In the genomic region with DNA sequence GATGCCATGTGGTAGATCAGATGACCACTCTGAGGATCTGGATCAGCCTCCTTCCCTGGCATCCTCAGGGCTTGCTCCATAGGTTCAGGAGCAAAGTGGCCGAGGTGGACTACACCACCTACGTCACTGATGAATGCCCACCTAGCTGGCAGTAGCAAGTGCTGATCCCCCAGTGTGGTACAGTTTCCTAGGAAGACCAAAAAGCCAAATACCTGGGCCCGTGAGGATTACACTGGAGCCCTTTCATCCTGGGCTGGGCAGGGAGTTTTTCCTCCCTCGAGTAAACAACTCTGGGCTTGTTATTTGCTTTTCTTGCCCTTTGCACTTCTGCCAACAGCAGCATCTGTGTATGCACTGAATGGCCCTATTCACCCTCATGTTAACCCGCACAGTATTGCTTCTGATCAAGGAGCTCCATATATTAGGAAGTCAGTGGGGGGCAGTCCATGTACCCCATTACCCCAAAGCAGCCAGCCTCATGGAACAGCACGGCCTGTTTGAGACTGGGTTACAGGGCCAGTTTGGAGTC, we compare ENCODE assay signal across 1 cellular context.
TF ChIP-seq lines count a peak whose summit lies in the region.

No MANE protein-coding gene starts in this region.

TF ChIP-seq in HepG2, 621 proteins besides CTCF, POLR2A, EP300 and RAD21 (continued from another document and continues in another):
- TF ChIP-seq, protein P1, sequence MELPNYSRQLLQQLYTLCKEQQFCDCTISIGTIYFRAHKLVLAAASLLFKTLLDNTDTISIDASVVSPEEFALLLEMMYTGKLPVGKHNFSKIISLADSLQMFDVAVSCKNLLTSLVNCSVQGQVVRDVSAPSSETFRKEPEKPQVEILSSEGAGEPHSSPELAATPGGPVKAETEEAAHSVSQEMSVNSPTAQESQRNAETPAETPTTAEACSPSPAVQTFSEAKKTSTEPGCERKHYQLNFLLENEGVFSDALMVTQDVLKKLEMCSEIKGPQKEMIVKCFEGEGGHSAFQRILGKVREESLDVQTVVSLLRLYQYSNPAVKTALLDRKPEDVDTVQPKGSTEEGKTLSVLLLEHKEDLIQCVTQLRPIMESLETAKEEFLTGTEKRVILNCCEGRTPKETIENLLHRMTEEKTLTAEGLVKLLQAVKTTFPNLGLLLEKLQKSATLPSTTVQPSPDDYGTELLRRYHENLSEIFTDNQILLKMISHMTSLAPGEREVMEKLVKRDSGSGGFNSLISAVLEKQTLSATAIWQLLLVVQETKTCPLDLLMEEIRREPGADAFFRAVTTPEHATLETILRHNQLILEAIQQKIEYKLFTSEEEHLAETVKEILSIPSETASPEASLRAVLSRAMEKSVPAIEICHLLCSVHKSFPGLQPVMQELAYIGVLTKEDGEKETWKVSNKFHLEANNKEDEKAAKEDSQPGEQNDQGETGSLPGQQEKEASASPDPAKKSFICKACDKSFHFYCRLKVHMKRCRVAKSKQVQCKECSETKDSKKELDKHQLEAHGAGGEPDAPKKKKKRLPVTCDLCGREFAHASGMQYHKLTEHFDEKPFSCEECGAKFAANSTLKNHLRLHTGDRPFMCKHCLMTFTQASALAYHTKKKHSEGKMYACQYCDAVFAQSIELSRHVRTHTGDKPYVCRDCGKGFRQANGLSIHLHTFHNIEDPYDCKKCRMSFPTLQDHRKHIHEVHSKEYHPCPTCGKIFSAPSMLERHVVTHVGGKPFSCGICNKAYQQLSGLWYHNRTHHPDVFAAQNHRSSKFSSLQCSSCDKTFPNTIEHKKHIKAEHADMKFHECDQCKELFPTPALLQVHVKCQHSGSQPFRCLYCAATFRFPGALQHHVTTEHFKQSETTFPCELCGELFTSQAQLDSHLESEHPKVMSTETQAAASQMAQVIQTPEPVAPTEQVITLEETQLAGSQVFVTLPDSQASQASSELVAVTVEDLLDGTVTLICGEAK (IDR thresholded peaks at IDR 0.05) = no peak
- TF ChIP-seq, protein P1 (CRISPR knock-in tag; IDR thresholded peaks at IDR 0.05) = no peak; the same call in 1 of the 2 replicates
- peak; percentile 93 for TF ChIP-seq TBX3 (IDR thresholded peaks at IDR 0.05; ENCODE audit: borderline replicate concordance)
- TF ChIP-seq, protein P2, sequence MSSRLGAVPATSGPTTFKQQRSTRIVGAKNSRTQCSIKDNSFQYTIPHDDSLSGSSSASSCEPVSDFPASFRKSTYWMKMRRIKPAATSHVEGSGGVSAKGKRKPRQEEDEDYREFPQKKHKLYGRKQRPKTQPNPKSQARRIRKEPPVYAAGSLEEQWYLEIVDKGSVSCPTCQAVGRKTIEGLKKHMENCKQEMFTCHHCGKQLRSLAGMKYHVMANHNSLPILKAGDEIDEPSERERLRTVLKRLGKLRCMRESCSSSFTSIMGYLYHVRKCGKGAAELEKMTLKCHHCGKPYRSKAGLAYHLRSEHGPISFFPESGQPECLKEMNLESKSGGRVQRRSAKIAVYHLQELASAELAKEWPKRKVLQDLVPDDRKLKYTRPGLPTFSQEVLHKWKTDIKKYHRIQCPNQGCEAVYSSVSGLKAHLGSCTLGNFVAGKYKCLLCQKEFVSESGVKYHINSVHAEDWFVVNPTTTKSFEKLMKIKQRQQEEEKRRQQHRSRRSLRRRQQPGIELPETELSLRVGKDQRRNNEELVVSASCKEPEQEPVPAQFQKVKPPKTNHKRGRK (CRISPR knock-in tag; IDR thresholded peaks at IDR 0.05) = no peak; the same call in 1 of the 2 replicates
- TF ChIP-seq HDAC6 (IDR thresholded peaks at IDR 0.05; ENCODE audit: low read depth, low read length) = no peak
- TF ChIP-seq, protein P3, sequence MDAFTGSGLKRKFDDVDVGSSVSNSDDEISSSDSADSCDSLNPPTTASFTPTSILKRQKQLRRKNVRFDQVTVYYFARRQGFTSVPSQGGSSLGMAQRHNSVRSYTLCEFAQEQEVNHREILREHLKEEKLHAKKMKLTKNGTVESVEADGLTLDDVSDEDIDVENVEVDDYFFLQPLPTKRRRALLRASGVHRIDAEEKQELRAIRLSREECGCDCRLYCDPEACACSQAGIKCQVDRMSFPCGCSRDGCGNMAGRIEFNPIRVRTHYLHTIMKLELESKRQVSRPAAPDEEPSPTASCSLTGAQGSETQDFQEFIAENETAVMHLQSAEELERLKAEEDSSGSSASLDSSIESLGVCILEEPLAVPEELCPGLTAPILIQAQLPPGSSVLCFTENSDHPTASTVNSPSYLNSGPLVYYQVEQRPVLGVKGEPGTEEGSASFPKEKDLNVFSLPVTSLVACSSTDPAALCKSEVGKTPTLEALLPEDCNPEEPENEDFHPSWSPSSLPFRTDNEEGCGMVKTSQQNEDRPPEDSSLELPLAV (CRISPR knock-in tag; conservative IDR thresholded peaks at IDR 0.05; ENCODE audit: low read depth) = no peak
- no peak; the same call in 1 of the 2 replicates for TF ChIP-seq KAT7 (CRISPR knock-in tag; IDR thresholded peaks at IDR 0.05; ENCODE audit: borderline replicate concordance)
- TF ChIP-seq MAF1 (CRISPR knock-in tag; IDR thresholded peaks at IDR 0.05; ENCODE audit: borderline replicate concordance) = no peak
- no peak for TF ChIP-seq ZFP1 (CRISPR knock-in tag; IDR thresholded peaks at IDR 0.05)
- TF ChIP-seq KLF15 (CRISPR knock-in tag; IDR thresholded peaks at IDR 0.05; ENCODE audit: borderline replicate concordance) = no peak
- TF ChIP-seq NCOA5 (CRISPR knock-in tag; IDR thresholded peaks at IDR 0.05) = no peak
- TF ChIP-seq TOPORS (CRISPR knock-in tag; IDR thresholded peaks at IDR 0.05) = no peak
- TF ChIP-seq ZNF775 (CRISPR knock-in tag; IDR thresholded peaks at IDR 0.05; ENCODE audit: borderline replicate concordance) = no peak
- TF ChIP-seq JDP2 (CRISPR knock-in tag; IDR thresholded peaks at IDR 0.05; ENCODE audit: borderline replicate concordance) = no peak
- TF ChIP-seq, protein P4, sequence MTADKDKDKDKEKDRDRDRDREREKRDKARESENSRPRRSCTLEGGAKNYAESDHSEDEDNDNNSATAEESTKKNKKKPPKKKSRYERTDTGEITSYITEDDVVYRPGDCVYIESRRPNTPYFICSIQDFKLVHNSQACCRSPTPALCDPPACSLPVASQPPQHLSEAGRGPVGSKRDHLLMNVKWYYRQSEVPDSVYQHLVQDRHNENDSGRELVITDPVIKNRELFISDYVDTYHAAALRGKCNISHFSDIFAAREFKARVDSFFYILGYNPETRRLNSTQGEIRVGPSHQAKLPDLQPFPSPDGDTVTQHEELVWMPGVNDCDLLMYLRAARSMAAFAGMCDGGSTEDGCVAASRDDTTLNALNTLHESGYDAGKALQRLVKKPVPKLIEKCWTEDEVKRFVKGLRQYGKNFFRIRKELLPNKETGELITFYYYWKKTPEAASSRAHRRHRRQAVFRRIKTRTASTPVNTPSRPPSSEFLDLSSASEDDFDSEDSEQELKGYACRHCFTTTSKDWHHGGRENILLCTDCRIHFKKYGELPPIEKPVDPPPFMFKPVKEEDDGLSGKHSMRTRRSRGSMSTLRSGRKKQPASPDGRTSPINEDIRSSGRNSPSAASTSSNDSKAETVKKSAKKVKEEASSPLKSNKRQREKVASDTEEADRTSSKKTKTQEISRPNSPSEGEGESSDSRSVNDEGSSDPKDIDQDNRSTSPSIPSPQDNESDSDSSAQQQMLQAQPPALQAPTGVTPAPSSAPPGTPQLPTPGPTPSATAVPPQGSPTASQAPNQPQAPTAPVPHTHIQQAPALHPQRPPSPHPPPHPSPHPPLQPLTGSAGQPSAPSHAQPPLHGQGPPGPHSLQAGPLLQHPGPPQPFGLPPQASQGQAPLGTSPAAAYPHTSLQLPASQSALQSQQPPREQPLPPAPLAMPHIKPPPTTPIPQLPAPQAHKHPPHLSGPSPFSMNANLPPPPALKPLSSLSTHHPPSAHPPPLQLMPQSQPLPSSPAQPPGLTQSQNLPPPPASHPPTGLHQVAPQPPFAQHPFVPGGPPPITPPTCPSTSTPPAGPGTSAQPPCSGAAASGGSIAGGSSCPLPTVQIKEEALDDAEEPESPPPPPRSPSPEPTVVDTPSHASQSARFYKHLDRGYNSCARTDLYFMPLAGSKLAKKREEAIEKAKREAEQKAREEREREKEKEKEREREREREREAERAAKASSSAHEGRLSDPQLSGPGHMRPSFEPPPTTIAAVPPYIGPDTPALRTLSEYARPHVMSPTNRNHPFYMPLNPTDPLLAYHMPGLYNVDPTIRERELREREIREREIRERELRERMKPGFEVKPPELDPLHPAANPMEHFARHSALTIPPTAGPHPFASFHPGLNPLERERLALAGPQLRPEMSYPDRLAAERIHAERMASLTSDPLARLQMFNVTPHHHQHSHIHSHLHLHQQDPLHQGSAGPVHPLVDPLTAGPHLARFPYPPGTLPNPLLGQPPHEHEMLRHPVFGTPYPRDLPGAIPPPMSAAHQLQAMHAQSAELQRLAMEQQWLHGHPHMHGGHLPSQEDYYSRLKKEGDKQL (CRISPR knock-in tag; IDR thresholded peaks at IDR 0.05; ENCODE audit: low read depth) = peak; percentile 92
- TF ChIP-seq ARID2 (CRISPR knock-in tag; IDR thresholded peaks at IDR 0.05; ENCODE audit: borderline replicate concordance) = no peak
- TF ChIP-seq TCF7 (IDR thresholded peaks at IDR 0.05; ENCODE audit: low read depth) = peak; percentile 94
- no peak for TF ChIP-seq DMAP1 (CRISPR knock-in tag; IDR thresholded peaks at IDR 0.05)
- TF ChIP-seq ZFP90 (CRISPR knock-in tag; IDR thresholded peaks at IDR 0.05; ENCODE audit: borderline replicate concordance) = no peak
- TF ChIP-seq KLF16 (CRISPR knock-in tag; IDR thresholded peaks at IDR 0.05) = peak in 1 of 2 experiments; percentile 81; a peak in 1 of 4 replicates
- peak; percentile 85 for TF ChIP-seq NFIC (IDR thresholded peaks at IDR 0.05; ENCODE audit: low read length)
- peak; percentile 80 for TF ChIP-seq POLR2G (IDR thresholded peaks at IDR 0.05; ENCODE audit: low read depth, low read length)
- TF ChIP-seq, protein P5, sequence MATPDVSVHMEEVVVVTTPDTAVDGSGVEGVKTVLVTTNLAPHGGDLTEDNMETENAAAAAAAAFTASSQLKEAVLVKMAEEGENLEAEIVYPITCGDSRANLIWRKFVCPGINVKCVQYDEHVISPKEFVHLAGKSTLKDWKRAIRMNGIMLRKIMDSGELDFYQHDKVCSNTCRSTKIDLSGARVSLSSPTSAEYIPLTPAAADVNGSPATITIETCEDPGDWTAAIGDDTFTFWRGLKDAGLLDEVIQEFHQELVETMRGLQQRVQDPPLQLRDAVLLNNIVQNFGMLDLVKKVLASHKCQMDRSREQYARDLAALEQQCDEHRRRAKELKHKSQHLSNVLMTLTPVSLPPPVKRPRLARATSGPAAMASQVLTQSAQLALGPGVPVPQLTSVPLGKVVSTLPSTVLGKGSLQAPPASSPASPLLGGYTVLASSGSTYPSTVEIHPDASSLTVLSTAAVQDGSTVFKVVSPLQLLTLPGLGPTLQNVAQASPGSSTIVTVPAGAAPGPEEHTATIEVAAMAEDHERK (CRISPR knock-in tag; IDR thresholded peaks at IDR 0.05; ENCODE audit: low read depth) = 0 out of 2 replicates have a peak, but pooled peaks have one; percentile 39
- TF ChIP-seq ZNF644 (CRISPR knock-in tag; IDR thresholded peaks at IDR 0.05; ENCODE audit: low read depth) = peak; percentile 68
- TF ChIP-seq ZNF562 (CRISPR knock-in tag; IDR thresholded peaks at IDR 0.05; ENCODE audit: borderline replicate concordance) = no peak
- no peak for TF ChIP-seq SAFB2 (CRISPR knock-in tag; IDR thresholded peaks at IDR 0.05; ENCODE audit: borderline replicate concordance, low read depth)
- TF ChIP-seq ZNF660 (CRISPR knock-in tag; IDR thresholded peaks at IDR 0.05; ENCODE audit: borderline replicate concordance, low read depth) = no peak
- TF ChIP-seq, protein P6, sequence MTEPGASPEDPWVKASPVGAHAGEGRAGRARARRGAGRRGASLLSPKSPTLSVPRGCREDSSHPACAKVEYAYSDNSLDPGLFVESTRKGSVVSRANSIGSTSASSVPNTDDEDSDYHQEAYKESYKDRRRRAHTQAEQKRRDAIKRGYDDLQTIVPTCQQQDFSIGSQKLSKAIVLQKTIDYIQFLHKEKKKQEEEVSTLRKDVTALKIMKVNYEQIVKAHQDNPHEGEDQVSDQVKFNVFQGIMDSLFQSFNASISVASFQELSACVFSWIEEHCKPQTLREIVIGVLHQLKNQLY (CRISPR knock-in tag; IDR thresholded peaks at IDR 0.05) = peak; percentile 80
- no peak for TF ChIP-seq ZNF484 (CRISPR knock-in tag; IDR thresholded peaks at IDR 0.05; ENCODE audit: borderline replicate concordance, low read depth)
